Comparison of ENCODE assay signal across 3 cellular contexts in genomic region chr10:31966681-31967080, GRCh38.
"Had no signal": no experiment of that assay in that cellular context is flagged by ENCODE, and none has a peak within 500 bp of the region (broad histone marks: within the 10 kb centered on the region; RNA-seq: fewer than 3 reads in every experiment).

No MANE protein-coding gene starts in this region.

- DNase-seq: GDM1, GF-D8 had no signal

- H3K4me3 ChIP-seq: GM12878 had no signal

- ATAC-seq: GM12878 had no signal
